Comparison of ENCODE assay signal across 14 cellular contexts in genomic region chr4:112083587-112084347, GRCh38.
A peak's percentile ranks its signal among the peaks of the same experiment; 100 is the strongest.
DNase-seq lines count a peak whose midpoint lies in the region; ATAC-seq and TF ChIP-seq lines count a peak whose summit lies in the region.
"Had no signal": no experiment of that assay in that cellular context is flagged by ENCODE, and none has a peak within 500 bp of the region (broad histone marks: within the 10 kb centered on the region; RNA-seq: fewer than 3 reads in every experiment).

No MANE protein-coding gene starts in this region.

- 0 out of 2 replicates have a peak, but pooled peaks cover 5% of the 10 kb centered on the region for H3K9me1 ChIP-seq in IMR-90 (ENCODE audit: insufficient read depth, low read length)

- H4K5ac ChIP-seq in IMR-90 (ENCODE audit: low read depth, low read length): no peak overlapping the region

- no TSS peak for BruUV-seq in IMR-90 (replicated peaks; lab: Mats Ljungman, UMichigan)

- TF ChIP-seq POLR2A in IMR-90 (IDR thresholded peaks at IDR 0.05; ENCODE audit: low read depth, low read length): no peak
- TF ChIP-seq POLR2A in upper lobe of left lung (IDR thresholded peaks at IDR 0.05): no peak

- H3K14ac ChIP-seq in IMR-90 (replicated peaks; ENCODE audit: low read depth, low read length): no peak overlapping the region; the same call in 1 of the 2 replicates

- H2BK15ac ChIP-seq in IMR-90 (ENCODE audit: low read depth, low read length): peak overlapping the region; percentile 20; the same call in 1 of the 3 replicates

- WGBS in IMR-90 (ENCODE audit: extremely low coverage in 2 of 2, insufficient read length in 1 of 2), 2 experiments: no CpG with 5 or more reads among the region's 3 CpGs
- WGBS in mesodermal cell (ENCODE audit: insufficient coverage in 2 of 2), 2 experiments: 80 to 100% methylated on average over 2 of the region's 3 CpGs
- WGBS in upper lobe of left lung, 2 donors: 63 to 73% methylated on average over 3 of the region's 3 CpGs

- no peaks in the 10 kb centered on the region for H4K20me1 ChIP-seq in IMR-90 (ENCODE audit: insufficient read depth, low read length)

- TF ChIP-seq CTCF in IMR-90 (conservative IDR thresholded peaks at IDR 0.05; ENCODE audit: low read depth, low read length): no peak
- no peak for TF ChIP-seq CTCF in choroid plexus epithelial cell (conservative IDR thresholded peaks at IDR 0.05; ENCODE audit: low read depth, low read length)
- TF ChIP-seq CTCF in upper lobe of left lung (IDR thresholded peaks at IDR 0.05): no peak

- no peak overlapping the region for H4K91ac ChIP-seq in IMR-90 (ENCODE audit: insufficient read depth, low read depth, low read length)

- H2BK5ac ChIP-seq in IMR-90 (ENCODE audit: low read depth, low read length, poor library complexity, severe bottlenecking): peak overlapping the region; percentile 3

- H3K4me3 ChIP-seq in ACC112 (ENCODE audit: low read depth, low read length): no peak overlapping the region
- no peak overlapping the region for H3K4me3 ChIP-seq in IMR-90 (ENCODE audit: insufficient read depth, low read depth, low read length)
- H3K4me3 ChIP-seq in choroid plexus epithelial cell (ENCODE audit: low read depth, low read length): no peak overlapping the region
- H3K4me3 ChIP-seq in mesodermal cell (ENCODE audit: extremely low read depth, insufficient read depth, low read length, poor library complexity, severe bottlenecking): no peak overlapping the region
- H3K4me3 ChIP-seq in upper lobe of left lung: no peak overlapping the region
- H3K4me3 ChIP-seq: adrenal gland, GM12878 had no signal

- H3K36me3 ChIP-seq in ACC112 (ENCODE audit: insufficient read depth, low read length) (no peaks in the 10 kb centered on the region), IMR-90 (ENCODE audit: control insufficient read depth, insufficient read depth, low read length) (no peaks in the 10 kb centered on the region), mesodermal cell (ENCODE audit: control insufficient read depth, insufficient read depth, low read length) (no peaks in the 10 kb centered on the region), upper lobe of left lung (no peaks in the 10 kb centered on the region)
- H3K36me3 ChIP-seq: adrenal gland had no signal

- H3K18ac ChIP-seq in IMR-90 (ENCODE audit: low read depth, low read length): no peak overlapping the region

- DNase-seq in IMR-90 (peak; percentile 31), choroid plexus epithelial cell (ENCODE audit: low read depth) (peak; percentile 62), AG08395 (ENCODE audit: low spot score) (no peak), upper lobe of left lung (no peak), SHP77 (lab: John Stamatoyannopoulos, UW) (no peak)
- DNase-seq in stimulated activated CD4-positive, alpha-beta T cell treated with anti-CD3 and anti-CD28 coated beads, Interleukin-4, amount 100 ng/mL, for 24 hours: no peak
- DNase-seq: activated T-cell treated with anti-CD3 and anti-CD28 coated beads, Interleukin-2, amount 50 U/mL, for 24 hours; AML-193; DMS79 treated with DMSO at 0.1 percent for 48 hours; NCI-H2029 treated with DMSO at 0.1 percent for 48 hours had no signal

- POLR2A ChIA-PET in IMR-90 (lab: Charles Lee; ENCODE audit: unreplicated experiment): no interaction called here

- CTCF ChIA-PET in IMR-90 (lab: Yijun Ruan, JAX): interaction anchor here (1.3 kb wide), 1 partner anchor 15 kb away, joined by 3 read pairs; no protein-coding TSS in a partner anchor

- H3K9me3 ChIP-seq in IMR-90 (ENCODE audit: control insufficient read depth, insufficient read depth, low read length): no peaks in the 10 kb centered on the region
- H3K9me3 ChIP-seq in mesodermal cell (ENCODE audit: control insufficient read depth, low read length): no peaks in the 10 kb centered on the region
- no peaks in the 10 kb centered on the region for H3K9me3 ChIP-seq in upper lobe of left lung
- H3K9me3 ChIP-seq: adrenal gland had no signal

- no peak overlapping the region for H3K9ac ChIP-seq in IMR-90 (ENCODE audit: low read depth, low read length)

- H3K27me3 ChIP-seq in ACC112 (ENCODE audit: insufficient read depth, low read length): no peaks in the 10 kb centered on the region
- H3K27me3 ChIP-seq in IMR-90 (ENCODE audit: control insufficient read depth, insufficient read depth, low read length): no peaks in the 10 kb centered on the region
- H3K27me3 ChIP-seq in upper lobe of left lung: no peaks in the 10 kb centered on the region
- H3K27me3 ChIP-seq: adrenal gland had no signal

- peaks cover 32% of the 10 kb centered on the region for H3K4me1 ChIP-seq in ACC112 (ENCODE audit: control insufficient read depth, insufficient read depth, low read length, unreplicated experiment)
- H3K4me1 ChIP-seq in IMR-90 (ENCODE audit: control insufficient read depth, insufficient read depth, low read length): no peaks in the 10 kb centered on the region; the same call in 1 of the 2 replicates
- H3K4me1 ChIP-seq in mesodermal cell (ENCODE audit: control insufficient read depth, insufficient read depth, low read length, poor library complexity, severe bottlenecking): peaks cover 17% of the 10 kb centered on the region
- H3K4me1 ChIP-seq in upper lobe of left lung: no peaks in the 10 kb centered on the region

- TF ChIP-seq RAD21 in IMR-90 (IDR thresholded peaks at IDR 0.05; ENCODE audit: low read length): no peak

- H3K27ac ChIP-seq in ACC112 (ENCODE audit: low read depth, low read length) (peak overlapping the region; percentile 69), IMR-90 (ENCODE audit: insufficient read depth, low read length) (no peak overlapping the region), mesodermal cell (ENCODE audit: low read depth, low read length, severe bottlenecking) (peak overlapping the region; percentile 43), upper lobe of left lung (no peak overlapping the region)
- H3K27ac ChIP-seq: adrenal gland had no signal

- 0 out of 2 replicates have a peak overlapping the region, but pooled peaks have one; percentile 8 for H3K23ac ChIP-seq in IMR-90 (ENCODE audit: low read depth, low read length)

- H2AK5ac ChIP-seq in IMR-90 (ENCODE audit: low read depth, low read length): no peak overlapping the region

- peak overlapping the region; percentile 52; the same call in 1 of the 2 replicates for H2BK20ac ChIP-seq in IMR-90 (ENCODE audit: low read depth, low read length)

- intact Hi-C loops in IMR-90 (cut with micrococcal nuclease): no loop called here

- in situ Hi-C loops in IMR-90 (cut with MboI; ENCODE audit: low sequenced_read_pairs): no loop called here

- H2AK9ac ChIP-seq in IMR-90 (replicated peaks; ENCODE audit: low read depth, low read length, poor library complexity): no peak overlapping the region

- no peak overlapping the region; the same call in 1 of the 2 replicates for H3K4ac ChIP-seq in IMR-90 (ENCODE audit: low read depth, low read length)

- H2BK120ac ChIP-seq in IMR-90 (ENCODE audit: low read depth, low read length): peak overlapping the region; percentile 52; the same call in 1 of the 2 replicates

- no peak for TF ChIP-seq EP300 in upper lobe of left lung (IDR thresholded peaks at IDR 0.05)

- ATAC-seq in IMR-90 (ENCODE audit: low read depth): peak; percentile 63
- no peak for ATAC-seq in upper lobe of left lung (ENCODE audit: low FRiP score in 2 of 2)
- ATAC-seq: GM12878 had no signal

- no peak overlapping the region; a peak in 1 of 4 replicates for H4K8ac ChIP-seq in IMR-90 (ENCODE audit: low read depth in 2 of 2, low read length in 2 of 2)

- no peak overlapping the region; the same call in 1 of the 2 replicates for H3K4me2 ChIP-seq in IMR-90 (ENCODE audit: low read depth, low read length)

- no peaks in the 10 kb centered on the region for H3K79me1 ChIP-seq in IMR-90 (ENCODE audit: low read depth in 1 of 2, low read length in 2 of 2)

- H2AFZ ChIP-seq in ACC112 (ENCODE audit: low read length, unreplicated experiment) (peak overlapping the region; percentile 50), IMR-90 (replicated peaks; ENCODE audit: low read length, poor library complexity) (no peak overlapping the region)

- H3K79me2 ChIP-seq in ACC112 (ENCODE audit: control insufficient read depth, insufficient read depth, low read length, unreplicated experiment): no peaks in the 10 kb centered on the region

- H3K56ac ChIP-seq in IMR-90 (ENCODE audit: extremely low read depth, insufficient read depth, low read length): no peak overlapping the region

- dilution Hi-C loops in IMR-90 (cut with HindIII; ENCODE audit: low sequenced_read_pairs, unreplicated experiment): no loop called here

TF ChIP-seq in IMR-90, 13 proteins besides CTCF, POLR2A, EP300 and RAD21:
- TF ChIP-seq USF2 (IDR thresholded peaks at IDR 0.05; ENCODE audit: low read depth, low read length): peak; percentile 9; the same call in 1 of the 2 replicates
- TF ChIP-seq, protein P1, sequence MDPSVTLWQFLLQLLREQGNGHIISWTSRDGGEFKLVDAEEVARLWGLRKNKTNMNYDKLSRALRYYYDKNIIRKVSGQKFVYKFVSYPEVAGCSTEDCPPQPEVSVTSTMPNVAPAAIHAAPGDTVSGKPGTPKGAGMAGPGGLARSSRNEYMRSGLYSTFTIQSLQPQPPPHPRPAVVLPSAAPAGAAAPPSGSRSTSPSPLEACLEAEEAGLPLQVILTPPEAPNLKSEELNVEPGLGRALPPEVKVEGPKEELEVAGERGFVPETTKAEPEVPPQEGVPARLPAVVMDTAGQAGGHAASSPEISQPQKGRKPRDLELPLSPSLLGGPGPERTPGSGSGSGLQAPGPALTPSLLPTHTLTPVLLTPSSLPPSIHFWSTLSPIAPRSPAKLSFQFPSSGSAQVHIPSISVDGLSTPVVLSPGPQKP (IDR thresholded peaks at IDR 0.05; ENCODE audit: borderline replicate concordance, low read depth, low read length): no peak

Comparison
In these comparisons a context has a peak if more than half of its experiments do, and no peak if none do; other contexts are left out.
1. H3K27ac ChIP-seq: peak in ACC112 (single experiment) and mesodermal cell (single experiment); none in IMR-90 (single experiment) and upper lobe of left lung (0 of 4).
2. DNase-seq: peak in IMR-90 (single experiment) and choroid plexus epithelial cell (single experiment); none in AG08395 (single experiment), stimulated activated CD4-positive, alpha-beta T cell treated with anti-CD3 and anti-CD28 coated beads, Interleukin-4, amount 100 ng/mL, for 24 hours (single experiment), upper lobe of left lung (0 of 2) and SHP77 (0 of 2).